ENCODE assay signal across 13 cellular contexts in the genomic region with DNA sequence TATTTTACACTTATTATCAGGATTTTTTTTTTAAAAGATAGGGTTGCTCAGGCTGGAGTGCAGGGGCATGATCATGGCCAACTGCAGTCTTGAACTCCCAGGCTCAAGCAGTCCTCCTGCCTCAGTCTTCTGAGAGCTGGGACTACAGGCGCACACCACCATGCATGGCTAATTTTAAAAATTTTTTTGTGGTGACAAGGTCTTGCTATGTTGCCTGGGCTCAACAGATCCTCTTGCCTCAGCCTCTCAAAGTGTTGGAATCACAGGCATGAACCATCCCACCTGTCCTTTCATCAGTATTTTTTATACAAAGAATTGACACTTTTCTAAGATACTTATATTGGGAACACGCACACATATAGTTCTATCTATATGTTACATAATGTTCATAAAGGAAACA.
DNase-seq lines count a peak whose midpoint lies in the region; ATAC-seq and TF ChIP-seq lines count a peak whose summit lies in the region.
"Had no signal": no experiment of that assay in that cellular context is flagged by ENCODE, and none has a peak within 500 bp of the region (broad histone marks: within the 10 kb centered on the region; RNA-seq: fewer than 3 reads in every experiment).

No MANE protein-coding gene starts in this region.

- no peaks in the 10 kb centered on the region for H3K9me3 ChIP-seq in DOHH2 (ENCODE audit: control insufficient read depth, insufficient read depth, low read length)
- H3K9me3 ChIP-seq in MM.1S (replicated peaks; ENCODE audit: insufficient read depth, low read length): no peaks in the 10 kb centered on the region
- no peaks in the 10 kb centered on the region for H3K9me3 ChIP-seq in neutrophil
- H3K9me3 ChIP-seq: esophagus squamous epithelium, pancreas had no signal

- H3K9me2 ChIP-seq in DOHH2 (replicated peaks; ENCODE audit: control insufficient read depth, low read length): no peaks in the 10 kb centered on the region
- no peaks in the 10 kb centered on the region for H3K9me2 ChIP-seq in MM.1S (replicated peaks; ENCODE audit: insufficient read depth, low read length)

- peaks cover 98% of the 10 kb centered on the region for H3K4me1 Mint-ChIP-seq in activated naive CD8-positive, alpha-beta T cell treated with anti-CD3 and anti-CD28 coated beads, Interleukin-2, amount 50 U/mL, for 24 hours

- peak overlapping the region; percentile 81 for H3K4me2 ChIP-seq in DOHH2 (ENCODE audit: low read length)
- H3K4me2 ChIP-seq in MM.1S (ENCODE audit: low read depth, low read length): peak overlapping the region; percentile 89; the same call in 1 of the 2 replicates

- peak overlapping the region; percentile 67 for H3K4me3 Mint-ChIP-seq in activated naive CD8-positive, alpha-beta T cell treated with anti-CD3 and anti-CD28 coated beads, Interleukin-2, amount 50 U/mL, for 24 hours

- H3K27ac ChIP-seq in DOHH2 (ENCODE audit: low read depth, low read length): peak overlapping the region; percentile 31; the same call in 1 of the 2 replicates
- no peak overlapping the region for H3K27ac ChIP-seq in MM.1S (ENCODE audit: low read length)
- peak overlapping the region; percentile 83 for H3K27ac ChIP-seq in neutrophil

- peaks cover 80% of the 10 kb centered on the region for H3K4me1 ChIP-seq in DOHH2 (ENCODE audit: control insufficient read depth, low read length)
- H3K4me1 ChIP-seq in MM.1S (ENCODE audit: low read length): peaks cover 19% of the 10 kb centered on the region
- H3K4me1 ChIP-seq in neutrophil (ENCODE audit: control insufficient read depth in 1 of 2, insufficient read depth in 1 of 2, low read depth in 1 of 2, low read length in 1 of 2): peaks cover 46 to 52% of the 10 kb centered on the region in 2 experiments

- H3K27me3 ChIP-seq in DOHH2 (ENCODE audit: control insufficient read depth, low read length): no peaks in the 10 kb centered on the region
- no peaks in the 10 kb centered on the region for H3K27me3 ChIP-seq in MM.1S (replicated peaks; ENCODE audit: insufficient read depth, low read length)
- H3K27me3 ChIP-seq in neutrophil: no peaks in the 10 kb centered on the region
- H3K27me3 ChIP-seq: esophagus squamous epithelium, pancreas had no signal

- no peaks in the 10 kb centered on the region for H3K9me3 Mint-ChIP-seq in activated naive CD8-positive, alpha-beta T cell treated with anti-CD3 and anti-CD28 coated beads, Interleukin-2, amount 50 U/mL, for 24 hours

- DNase-seq in MM.1S (no peak), NCI-H1930 (lab: John Stamatoyannopoulos, UW) (no peak), SKM-1 (lab: John Stamatoyannopoulos, UW; ENCODE audit: unreplicated experiment) (no peak), A172 (ENCODE audit: low spot score) (no peak)
- DNase-seq in activated naive CD8-positive, alpha-beta T cell treated with anti-CD3 and anti-CD28 coated beads, Interleukin-2, amount 50 U/mL, for 24 hours: no peak
- DNase-seq: esophagus squamous epithelium, NCI-H2081, NCI-H526 treated with DMSO at 0.1 percent for 48 hours had no signal

- peak overlapping the region; percentile 71 for H3K4me3 ChIP-seq in DOHH2 (ENCODE audit: low read length)
- no peak overlapping the region for H3K4me3 ChIP-seq in MM.1S (ENCODE audit: low read length)
- peak overlapping the region in 1 of 2 experiments; percentile 64 for H3K4me3 ChIP-seq in neutrophil (ENCODE audit: low read depth in 1 of 2, low read length in 1 of 2)
- H3K4me3 ChIP-seq: skin epidermis had no signal

- H3K9ac ChIP-seq in MM.1S (ENCODE audit: low read length): no peak overlapping the region

- no peak for TF ChIP-seq CTCF in DOHH2 (IDR thresholded peaks at IDR 0.05; ENCODE audit: low read depth, low read length, poor library complexity, severe bottlenecking)
- no peak for TF ChIP-seq CTCF in MM.1S (IDR thresholded peaks at IDR 0.05; ENCODE audit: low read length)
- no peak for TF ChIP-seq CTCF in neutrophil (IDR thresholded peaks at IDR 0.05)

- no peak for ATAC-seq in activated naive CD8-positive, alpha-beta T cell treated with anti-CD3 and anti-CD28 coated beads, Interleukin-2, amount 50 U/mL, for 24 hours
- no peak for ATAC-seq in GM18517 (IDR thresholded peaks at IDR 0.05; ENCODE audit: unreplicated experiment)

- H3K36me3 Mint-ChIP-seq in activated naive CD8-positive, alpha-beta T cell treated with anti-CD3 and anti-CD28 coated beads, Interleukin-2, amount 50 U/mL, for 24 hours (ENCODE audit: low read depth): peaks cover 14% of the 10 kb centered on the region

- H3F3A ChIP-seq in DOHH2 (ENCODE audit: control insufficient read depth, insufficient read depth) (peaks cover 6% of the 10 kb centered on the region; the same call in 1 of the 2 replicates), MM.1S (ENCODE audit: insufficient read depth, low read length) (0 out of 2 replicates have a peak, but pooled peaks cover 6% of the 10 kb centered on the region)

- H3K36me3 ChIP-seq in DOHH2 (ENCODE audit: control insufficient read depth, low read length): no peaks in the 10 kb centered on the region
- no peaks in the 10 kb centered on the region for H3K36me3 ChIP-seq in MM.1S (replicated peaks; ENCODE audit: insufficient read depth, low read length)
- no peaks in the 10 kb centered on the region for H3K36me3 ChIP-seq in neutrophil
- H3K36me3 ChIP-seq: esophagus squamous epithelium, pancreas had no signal

- no peak overlapping the region for H2AFZ ChIP-seq in MM.1S (ENCODE audit: low read length)

- peak overlapping the region; percentile 92 for H3K27ac Mint-ChIP-seq in activated naive CD8-positive, alpha-beta T cell treated with anti-CD3 and anti-CD28 coated beads, Interleukin-2, amount 50 U/mL, for 24 hours

- H3K79me2 ChIP-seq in DOHH2 (ENCODE audit: control insufficient read depth, low read length) (peaks cover 89% of the 10 kb centered on the region), MM.1S (ENCODE audit: low read length) (peaks cover 59% of the 10 kb centered on the region)

- H3K27me3 Mint-ChIP-seq in activated naive CD8-positive, alpha-beta T cell treated with anti-CD3 and anti-CD28 coated beads, Interleukin-2, amount 50 U/mL, for 24 hours: no peaks in the 10 kb centered on the region

- H4K20me1 ChIP-seq in DOHH2 (ENCODE audit: control insufficient read depth, insufficient read depth, low read depth, low read length) (no peaks in the 10 kb centered on the region), MM.1S (ENCODE audit: insufficient read depth, low read length) (no peaks in the 10 kb centered on the region)
